32 cellular contexts compared by ENCODE assay signal in the genomic region with DNA sequence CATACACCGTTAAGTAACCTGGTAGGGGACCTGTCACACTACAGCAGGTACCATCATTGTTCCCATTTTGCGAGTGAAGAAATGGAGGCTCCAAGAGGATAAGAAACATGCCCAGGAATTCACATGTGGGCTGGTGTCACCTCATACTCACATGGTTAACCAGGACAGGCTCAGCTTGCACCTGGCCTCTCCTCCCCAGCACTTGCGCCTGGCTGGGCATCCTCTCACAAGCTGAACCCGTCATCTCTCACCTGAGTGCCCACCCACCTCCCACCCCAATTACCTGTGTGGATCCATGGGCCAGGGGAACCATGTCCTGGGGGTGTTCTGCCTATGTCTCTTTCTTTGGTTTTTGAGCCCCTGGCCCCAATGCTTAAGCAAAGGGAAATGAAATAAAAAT. TPM values are rescaled to one million over a fixed set of nuclear protein-coding genes. Genes with fewer than 3 reads are reported as not detected.
"Had no signal": no experiment of that assay in that cellular context is flagged by ENCODE, and none has a peak within 500 bp of the region (broad histone marks: within the 10 kb centered on the region; RNA-seq: fewer than 3 reads in every experiment).

No MANE protein-coding gene starts in this region.

- H3K27ac ChIP-seq: SJCRH30, SK-N-MC, WERI-Rb-1 had no signal

- H3K4me1 Mint-ChIP-seq: activated CD4-positive, alpha-beta T cell treated with anti-CD3 and anti-CD28 coated beads, Interleukin-2, amount 10 ng/mL, durations not matched to agents 24 days and 14 days; activated naive CD8-positive, alpha-beta T cell treated with anti-CD3 and anti-CD28 coated beads, Interleukin-2, amount 50 U/mL, for 24 hours; brain had no signal

- H3K27me3 ChIP-seq: SJCRH30 had no signal

- H3K9me3 ChIP-seq: SJCRH30 had no signal

- H3K27me3 Mint-ChIP-seq: activated CD4-positive, alpha-beta T cell treated with anti-CD3 and anti-CD28 coated beads, Interleukin-2, amount 10 ng/mL, durations not matched to agents 24 days and 14 days; activated naive CD8-positive, alpha-beta T cell; activated naive CD8-positive, alpha-beta T cell treated with anti-CD3 and anti-CD28 coated beads, Interleukin-2, amount 50 U/mL, for 24 hours; activated T-cell treated with anti-CD3 and anti-CD28 coated beads, Interleukin-2, amount 50 U/mL, for 24 hours had no signal

- H3K4me3 Mint-ChIP-seq: activated CD4-positive, alpha-beta T cell treated with anti-CD3 and anti-CD28 coated beads, Interleukin-2, amount 10 ng/mL, durations not matched to agents 24 days and 14 days; activated CD8-positive, alpha-beta T cell treated with anti-CD3 and anti-CD28 coated beads, Interleukin-2, amount 10 ng/mL, durations not matched to agents 7 days and 5 days; activated naive CD8-positive, alpha-beta T cell; activated naive CD8-positive, alpha-beta T cell treated with anti-CD3 and anti-CD28 coated beads, Interleukin-2, amount 50 U/mL, for 24 hours; activated T-cell treated with anti-CD3 and anti-CD28 coated beads, Interleukin-2, amount 50 U/mL, for 24 hours; brain had no signal

- H3K9me3 Mint-ChIP-seq: activated T-helper 2 cell treated with anti-CD3 and anti-CD28 coated beads, Interferon-gamma antibody, Interleukin-2, Interleukin-4, amounts not matched to agents 10 μg/mL and 5 μg/mL and 100 μg/mL, durations not matched to agents 14 hours and 24 hours and 36 hours had no signal

- DNase-seq: activated CD4-positive, alpha-beta T cell treated with anti-CD3 and anti-CD28 coated beads, Interleukin-2, amount 50 U/mL, for 4 hours; activated CD4-positive, CD25-positive, alpha-beta regulatory T cell; activated CD8-positive, alpha-beta T cell treated with anti-CD3 and anti-CD28 coated beads, Interleukin-2, amount 10 ng/mL, durations not matched to agents 7 days and 5 days; activated gamma-delta T cell; activated naive CD4-positive, alpha-beta T cell treated with Interleukin-2 at 50 U/mL for 16 hours; activated naive CD8-positive, alpha-beta T cell treated with anti-CD3 and anti-CD28 coated beads, Interleukin-2, amount 50 U/mL, for 24 hours; activated T-cell treated with anti-CD3 and anti-CD28 coated beads, Interleukin-2, amount 50 U/mL, for 24 hours; anterior cingulate cortex; NCI-H1105; NCI-H1417 treated with DMSO at 0.1 percent for 48 hours; NCI-H1694; NCI-H1930; NCI-H2081 treated with DMSO at 0.1 percent for 48 hours; NCI-H345; NCI-H524 treated with DMSO at 0.1 percent for 48 hours; SHP77; SJCRH30; T1000; WERI-Rb-1 had no signal

- H3K4me1 ChIP-seq: SJCRH30 had no signal

- H3K4me3 ChIP-seq: K562, SJCRH30, SK-N-MC had no signal

- H3K27ac Mint-ChIP-seq: activated CD4-positive, alpha-beta T cell treated with anti-CD3 and anti-CD28 coated beads, Interleukin-2, amount 10 ng/mL, durations not matched to agents 24 days and 14 days; activated CD8-positive, alpha-beta T cell treated with anti-CD3 and anti-CD28 coated beads, Interleukin-2, amount 10 ng/mL, durations not matched to agents 7 days and 5 days; activated naive CD8-positive, alpha-beta T cell; activated naive CD8-positive, alpha-beta T cell treated with anti-CD3 and anti-CD28 coated beads, Interleukin-2, amount 50 U/mL, for 24 hours; activated T-cell treated with anti-CD3 and anti-CD28 coated beads, Interleukin-2, amount 50 U/mL, for 24 hours; activated T-helper 2 cell treated with anti-CD3 and anti-CD28 coated beads, Interferon-gamma antibody, Interleukin-2, Interleukin-4, amounts not matched to agents 10 μg/mL and 5 μg/mL and 100 μg/mL, durations not matched to agents 14 hours and 24 hours and 36 hours; brain had no signal

- ATAC-seq: activated CD8-positive, alpha-beta T cell treated with anti-CD3 and anti-CD28 coated beads, Interleukin-2, amount 10 ng/mL, durations not matched to agents 7 days and 5 days; activated naive CD8-positive, alpha-beta T cell treated with anti-CD3 and anti-CD28 coated beads, Interleukin-2, amount 50 U/mL, for 24 hours; K562; Panc1 had no signal

RNA-seq across cellular contexts. Expression of a gene that starts 1.5 kb away (rescaled TPM):
- total RNA-seq: activated CD4-positive, alpha-beta T cell treated with anti-CD3 and anti-CD28 coated beads, Interleukin-2, amount 10 ng/mL, durations not matched to agents 24 days and 14 days; activated CD8-positive, alpha-beta T cell treated with anti-CD3 and anti-CD28 coated beads, Interleukin-2, amount 10 ng/mL, durations not matched to agents 7 days and 5 days; activated T-helper 2 cell treated with anti-CD3 and anti-CD28 coated beads, Interferon-gamma antibody, Interleukin-2, Interleukin-4, amounts not matched to agents 10 μg/mL and 5 μg/mL and 100 μg/mL, durations not matched to agents 14 hours and 24 hours and 36 hours; bronchial epithelial cell; K562; M059J; NCI-H460; SJCRH30; T-helper 1 cell treated with Interleukin-12 subunit alpha and Interleukin-12 subunit beta and Interleukin-4 antibody, amounts not matched to agents 30 ng/mL and 1 ng/mL, for 36 hours; T-helper 2 cell treated with Interferon-gamma antibody and Interleukin-4, amounts not matched to agents 100 ng/mL and 5 ng/mL, for 36 hours had no signal
- polyA plus RNA-seq: K562 had no signal

RNA-seq across cellular contexts. Expression of a gene that starts 10.3 kb away (rescaled TPM):
- total RNA-seq: activated CD4-positive, alpha-beta T cell treated with anti-CD3 and anti-CD28 coated beads, Interleukin-2, amount 10 ng/mL, durations not matched to agents 24 days and 14 days; activated CD8-positive, alpha-beta T cell treated with anti-CD3 and anti-CD28 coated beads, Interleukin-2, amount 10 ng/mL, durations not matched to agents 7 days and 5 days; activated T-helper 2 cell treated with anti-CD3 and anti-CD28 coated beads, Interferon-gamma antibody, Interleukin-2, Interleukin-4, amounts not matched to agents 10 μg/mL and 5 μg/mL and 100 μg/mL, durations not matched to agents 14 hours and 24 hours and 36 hours; K562; M059J; RPMI7951; SJCRH30; T-helper 1 cell treated with Interleukin-12 subunit alpha and Interleukin-12 subunit beta and Interleukin-4 antibody, amounts not matched to agents 30 ng/mL and 1 ng/mL, for 36 hours; T-helper 2 cell treated with Interferon-gamma antibody and Interleukin-4, amounts not matched to agents 100 ng/mL and 5 ng/mL, for 36 hours had no signal
